Comparison of ENCODE assay signal across 1 cellular context in genomic region chr6:43724914-43725642, GRCh38.
A peak's percentile ranks its signal among the peaks of the same experiment; 100 is the strongest.
TF ChIP-seq lines count a peak whose summit lies in the region.

No MANE protein-coding gene starts in this region.

TF ChIP-seq in HepG2, 621 proteins besides CTCF, POLR2A, EP300 and RAD21 (continued from another document and continues in another):
- TF ChIP-seq KIAA2018 (CRISPR knock-in tag; IDR thresholded peaks at IDR 0.05; ENCODE audit: borderline replicate concordance) (no peak), MEIS2 (CRISPR knock-in tag; IDR thresholded peaks at IDR 0.05) (no peak), MLLT10 (CRISPR knock-in tag; IDR thresholded peaks at IDR 0.05) (no peak), TIGD3 (CRISPR knock-in tag; IDR thresholded peaks at IDR 0.05; ENCODE audit: borderline replicate concordance) (no peak), FOXK1 (CRISPR knock-in tag; IDR thresholded peaks at IDR 0.05; ENCODE audit: borderline replicate concordance, low read depth) (peak; percentile 80; the same call in 1 of the 2 replicates), PHF20 (CRISPR knock-in tag; IDR thresholded peaks at IDR 0.05) (no peak), ZNF572 (CRISPR knock-in tag; IDR thresholded peaks at IDR 0.05) (no peak), ARHGAP35 (CRISPR knock-in tag; IDR thresholded peaks at IDR 0.05; ENCODE audit: borderline replicate concordance) (no peak), GATAD1 (CRISPR knock-in tag; IDR thresholded peaks at IDR 0.05) (peak; percentile 74), MAFG (CRISPR knock-in tag; IDR thresholded peaks at IDR 0.05) (no peak), RARG (CRISPR knock-in tag; IDR thresholded peaks at IDR 0.05; ENCODE audit: low read depth) (no peak), MTA1 (CRISPR knock-in tag; IDR thresholded peaks at IDR 0.05; ENCODE audit: borderline replicate concordance) (0 out of 2 replicates have a peak, but pooled peaks have one; percentile 20), ZNF883 (CRISPR knock-in tag; IDR thresholded peaks at IDR 0.05; ENCODE audit: not compliant biosample characterization) (peak; percentile 58), SMARCE1 (IDR thresholded peaks at IDR 0.05; ENCODE audit: borderline replicate concordance) (no peak), TEAD3 (CRISPR knock-in tag; optimal IDR thresholded peaks at IDR 0.05; ENCODE audit: borderline replicate concordance) (peak; percentile 86), AKNA (CRISPR knock-in tag; IDR thresholded peaks at IDR 0.05; ENCODE audit: borderline replicate concordance) (no peak), HNF1A (IDR thresholded peaks at IDR 0.05; ENCODE audit: low read depth) (peak; percentile 15; the same call in 1 of the 2 replicates), HNF1A (CRISPR knock-in tag; IDR thresholded peaks at IDR 0.05; ENCODE audit: borderline replicate concordance) (peak; percentile 58), RFXAP (CRISPR knock-in tag; IDR thresholded peaks at IDR 0.05; ENCODE audit: borderline replicate concordance) (no peak), ZSCAN9 (CRISPR knock-in tag; IDR thresholded peaks at IDR 0.05; ENCODE audit: borderline replicate concordance) (peak; percentile 78), GLMP (CRISPR knock-in tag; IDR thresholded peaks at IDR 0.05; ENCODE audit: borderline replicate concordance) (no peak), DZIP1 (CRISPR knock-in tag; IDR thresholded peaks at IDR 0.05) (no peak), FOXA1 (IDR thresholded peaks at IDR 0.05) (no peak), FOXA1 (CRISPR knock-in tag; IDR thresholded peaks at IDR 0.05) (peak; percentile 89), PHF5A (CRISPR knock-in tag; IDR thresholded peaks at IDR 0.05; ENCODE audit: low read depth, unreplicated experiment) (no peak), STAG1 (CRISPR knock-in tag; IDR thresholded peaks at IDR 0.05) (no peak; the same call in 1 of the 2 replicates), MTF1 (CRISPR knock-in tag; IDR thresholded peaks at IDR 0.05) (peak; percentile 79; the same call in 1 of the 2 replicates), DNMT3B (CRISPR knock-in tag; conservative IDR thresholded peaks at IDR 0.05) (peak; percentile 71; the same call in 1 of the 2 replicates), ZBTB46 (CRISPR knock-in tag; IDR thresholded peaks at IDR 0.05; ENCODE audit: borderline replicate concordance) (no peak), ZSCAN21 (CRISPR knock-in tag; IDR thresholded peaks at IDR 0.05; ENCODE audit: borderline replicate concordance) (peak; percentile 91), HNF4G (IDR thresholded peaks at IDR 0.05; ENCODE audit: borderline replicate concordance, low read depth, low read length) (no peak; the same call in 1 of the 2 replicates), HNF4G (CRISPR knock-in tag; IDR thresholded peaks at IDR 0.05; ENCODE audit: borderline replicate concordance, low read depth) (peak; percentile 81)
